ENCODE assay signal across 7 cellular contexts in the genomic region with DNA sequence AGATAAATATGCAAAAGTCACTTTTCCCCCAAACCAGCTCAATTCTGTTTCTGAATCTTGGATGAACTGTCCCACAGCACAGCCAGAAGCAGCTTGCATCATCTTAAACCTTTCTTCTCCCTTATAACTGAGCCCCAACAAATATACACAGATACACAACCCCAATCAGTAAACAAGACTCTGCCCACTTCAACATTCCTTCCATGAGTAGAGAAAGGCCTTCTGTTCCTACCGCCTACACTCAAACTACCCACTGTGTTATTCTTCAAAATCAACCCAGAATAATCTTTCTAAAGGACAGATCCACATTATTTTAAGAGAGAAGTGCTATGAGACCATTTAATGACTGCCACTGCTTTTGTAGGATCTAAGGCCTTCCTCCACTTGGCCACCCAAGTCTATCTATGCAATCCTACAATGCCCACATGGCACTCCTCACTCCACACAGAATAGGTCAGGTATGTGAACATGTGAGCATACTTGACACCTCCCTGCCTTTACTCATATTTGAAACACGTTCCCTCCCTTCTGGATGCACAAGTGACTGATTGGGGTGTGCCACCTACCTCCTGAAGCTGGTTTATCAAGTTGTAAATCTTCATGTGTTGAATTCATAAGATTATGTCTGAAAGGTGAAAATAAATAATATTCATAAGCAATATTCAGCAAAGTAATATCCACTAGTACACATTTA. TPM values are rescaled to one million over a fixed set of nuclear protein-coding genes. Genes with fewer than 3 reads are reported as not detected.
"Had no signal": no experiment of that assay in that cellular context is flagged by ENCODE, and none has a peak within 500 bp of the region (broad histone marks: within the 10 kb centered on the region; RNA-seq: fewer than 3 reads in every experiment).

No MANE protein-coding gene starts in this region.

RNA-seq across cellular contexts. Expression of gene SRRM3, which starts 44.6 kb away (rescaled TPM):
- total RNA-seq: activated CD4-positive, alpha-beta memory T cell treated with anti-CD3 and anti-CD28 coated beads for 36 hours; activated CD8-positive, alpha-beta memory T cell treated with anti-CD3 and anti-CD28 coated beads for 36 hours; activated CD8-positive, alpha-beta T cell treated with anti-CD3 and anti-CD28 coated beads, Interleukin-2, amount 10 ng/mL, durations not matched to agents 7 days and 5 days; activated naive CD4-positive, alpha-beta T cell treated with anti-CD3 and anti-CD28 coated beads for 36 hours; activated naive CD8-positive, alpha-beta T cell treated with anti-CD3 and anti-CD28 coated beads for 36 hours; activated T-helper 1 cell treated with anti-CD3 and anti-CD28 coated beads, Interleukin-12 subunit alpha, Interleukin-12 subunit beta, Interleukin-2, Interleukin-4 antibody, amounts not matched to agents 30 ng/mL and 10 ng/mL and 1 ng/mL, durations not matched to agents 14 hours and 24 hours and 36 hours; T-cell had no signal
